Comparison of ENCODE assay signal across 9 cellular contexts in the genomic region with DNA sequence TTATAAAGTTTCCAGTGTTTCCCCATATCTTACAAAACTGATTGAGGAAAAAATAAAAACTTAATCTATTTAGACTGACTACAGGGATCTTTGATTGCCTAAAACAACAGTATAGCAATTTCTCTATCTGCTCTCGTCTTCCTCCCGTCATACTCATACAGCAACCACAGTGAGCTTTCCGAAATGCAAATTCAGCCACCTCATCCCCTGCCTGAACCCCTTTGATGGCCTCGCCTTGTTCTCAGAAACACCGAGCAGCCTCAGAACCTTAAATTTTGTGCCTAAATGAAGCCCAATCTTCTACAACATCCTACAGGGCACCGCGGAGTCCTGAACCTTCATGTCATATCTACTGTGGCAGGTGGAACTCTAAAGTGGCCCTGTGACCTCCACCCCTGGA.
"Had no signal": no experiment of that assay in that cellular context is flagged by ENCODE, and none has a peak within 500 bp of the region (broad histone marks: within the 10 kb centered on the region; RNA-seq: fewer than 3 reads in every experiment).

No MANE protein-coding gene starts in this region.

- H3K4me3 ChIP-seq: GM23248, GM23338, HAP-1 had no signal

- H3K4me2 ChIP-seq: GM23338 had no signal

- H3K27ac ChIP-seq: GM23248 had no signal

- H3K27ac Mint-ChIP-seq: GM23338, H9, HFFc6 had no signal

- H3K4me1 ChIP-seq: HAP-1 had no signal

- H3K36me3 ChIP-seq: HAP-1 had no signal

- H3K9me3 ChIP-seq: HAP-1 had no signal

- H2AFZ ChIP-seq: GM23248, GM23338 had no signal

- H3K4me3 Mint-ChIP-seq: GM23338, H9, HFFc6 had no signal

- ATAC-seq: GM23338, HCT116 had no signal

- H3K9ac ChIP-seq: GM23248 had no signal

- H3K4me1 Mint-ChIP-seq: GM23338, H9 had no signal

- DNase-seq: GM23248, GOT3, H7, H9, HCEC 1CT, HFFc6 had no signal
